ENCODE assay signal across 8 cellular contexts in genomic region chr12:13864081-13864673, GRCh38.
DNase-seq lines count a peak whose midpoint lies in the region; ATAC-seq, FAIRE-seq and TF ChIP-seq lines count a peak whose summit lies in the region.

No MANE protein-coding gene starts in this region.

- TF ChIP-seq CTCF in bronchial epithelial cell (IDR thresholded peaks at IDR 0.05; ENCODE audit: insufficient read depth, low read length, severe bottlenecking) (peak; percentile 87), kidney epithelial cell (IDR thresholded peaks at IDR 0.05; ENCODE audit: insufficient read depth, low read length, poor library complexity, severe bottlenecking) (peak; percentile 99)

- FAIRE-seq in bronchial epithelial cell (lab: Jason Lieb, UNC) = no peak

- DNase-seq in activated effector memory CD4-positive, alpha-beta T cell treated with anti-CD3 and anti-CD28 coated beads, Interleukin-2, amount 50 U/mL, for 16 hours = peak; percentile 77
- DNase-seq in activated effector memory CD4-positive, alpha-beta T cell treated with Interleukin-2 at 50 U/mL for 16 hours = no peak
- peak; percentile 73 for DNase-seq in NCI-H146 (lab: John Stamatoyannopoulos, UW)
- peak; percentile 14 for DNase-seq in T-helper 9 cell
- peak; percentile 56 for DNase-seq in bronchial epithelial cell (ENCODE audit: low read depth)
- DNase-seq in kidney epithelial cell (ENCODE audit: low read depth) = peak; percentile 50
- peak; percentile 41 to 52 for DNase-seq in stimulated activated CD4-positive, alpha-beta T cell treated with anti-CD3 and anti-CD28 coated beads, Interleukin-2, amount 100 ng/mL, for 48 hours

- ATAC-seq in HG02884 (IDR thresholded peaks at IDR 0.05; ENCODE audit: unreplicated experiment) = peak; percentile 97

- H3K27me3 ChIP-seq in bronchial epithelial cell (ENCODE audit: control insufficient read depth, insufficient read depth, low read length) (no peaks in the 10 kb centered on the region), kidney epithelial cell (ENCODE audit: control insufficient read depth, insufficient read depth, low read length) (peaks cover 3% of the 10 kb centered on the region)

- H3K4me3 ChIP-seq in bronchial epithelial cell (ENCODE audit: low read depth, low read length) = no peak overlapping the region
- no peak overlapping the region for H3K4me3 ChIP-seq in kidney epithelial cell (ENCODE audit: low read depth, low read length)

- no peaks in the 10 kb centered on the region for H3K36me3 ChIP-seq in bronchial epithelial cell (ENCODE audit: control insufficient read depth, insufficient read depth, low read length)
- no peaks in the 10 kb centered on the region for H3K36me3 ChIP-seq in kidney epithelial cell (ENCODE audit: control insufficient read depth, insufficient read depth, low read length)
